In the genomic region with DNA sequence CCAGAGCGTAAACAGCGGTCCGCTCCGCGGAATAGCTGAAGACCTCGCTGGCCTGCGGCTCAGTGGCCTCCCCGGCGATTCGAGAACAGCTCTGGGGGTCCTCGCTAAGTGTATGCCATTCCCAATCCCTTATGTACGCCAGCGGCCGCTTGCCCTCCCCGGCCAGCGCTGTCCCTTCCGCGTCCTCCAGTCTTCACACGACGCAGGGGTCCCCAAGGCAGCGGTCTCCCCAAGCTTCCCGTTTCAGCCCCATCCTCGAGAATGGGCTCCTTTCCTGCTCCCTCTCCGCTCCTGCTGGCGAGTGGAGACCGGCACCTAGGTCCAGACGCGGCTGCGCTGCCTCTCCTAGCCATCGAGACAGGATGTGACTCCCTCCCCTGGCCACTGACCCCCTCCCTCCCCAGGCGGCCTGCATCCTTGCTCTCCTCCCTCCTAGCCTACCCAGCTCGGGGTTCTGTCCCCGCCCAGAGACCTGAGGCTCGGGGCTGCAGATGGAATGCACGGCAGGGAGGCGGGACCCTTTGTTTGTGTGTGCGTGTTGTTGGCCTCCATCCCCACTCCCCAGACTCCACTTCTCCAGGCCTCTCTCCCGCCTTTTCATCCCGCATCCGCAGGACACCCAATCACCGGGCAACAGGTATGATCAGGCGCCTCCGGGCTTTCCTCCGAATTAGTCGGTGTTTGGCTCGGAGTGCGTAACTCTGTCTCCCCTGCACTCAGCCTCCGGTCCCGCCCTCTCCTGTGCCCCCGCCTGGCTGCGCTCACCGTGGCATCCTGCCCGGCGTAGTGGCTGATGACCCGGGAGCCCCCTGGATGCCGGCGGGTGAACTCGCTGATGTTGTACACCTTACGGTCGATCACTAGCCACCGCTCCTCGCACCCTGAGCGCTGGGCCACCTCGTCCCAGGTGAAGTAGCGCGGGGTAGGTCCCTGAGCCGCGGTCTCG, we compare ENCODE assay signal across 1 cellular context.
A peak's percentile ranks its signal among the peaks of the same experiment; 100 is the strongest.
TF ChIP-seq lines count a peak whose summit lies in the region.

No MANE protein-coding gene starts in this region.

TF ChIP-seq in PFSK-1, 5 proteins besides CTCF, POLR2A, EP300 and RAD21 (continued from another document):
- TF ChIP-seq REST (IDR thresholded peaks at IDR 0.05; ENCODE audit: insufficient read depth in 1 of 2, low read depth in 2 of 2, low read length in 2 of 2) (no peak), POLR2AphosphoS5 (IDR thresholded peaks at IDR 0.05; ENCODE audit: low read depth, low read length) (peak; percentile 62), TAF1 (IDR thresholded peaks at IDR 0.05; ENCODE audit: borderline replicate concordance, insufficient read depth, low read length) (peak; percentile 64; the same call in 1 of the 2 replicates), FOXP2 (optimal IDR thresholded peaks at IDR 0.05; ENCODE audit: borderline replicate concordance, extremely low read depth, extremely low read length, insufficient read depth) (peak; percentile 46)
